Comparison of ENCODE assay signal across 24 cellular contexts in genomic region chr3:116322761-116323160, GRCh38.
DNase-seq lines count a peak whose midpoint lies in the region; ATAC-seq and TF ChIP-seq lines count a peak whose summit lies in the region.
"Had no signal": no experiment of that assay in that cellular context is flagged by ENCODE, and none has a peak within 500 bp of the region (broad histone marks: within the 10 kb centered on the region; RNA-seq: fewer than 3 reads in every experiment).

No MANE protein-coding gene starts in this region.

- no peaks in the 10 kb centered on the region for H3K9me3 ChIP-seq in SK-N-MC (ENCODE audit: low read depth, low read length)
- H3K9me3 ChIP-seq: A549; BE2C; BLaER1 treated with 17β-estradiol and CSF1 and Interleukin-3, amounts not matched to agents 10 nM and 100 nM; HAP-1 had no signal

- DNase-seq in SK-N-MC (ENCODE audit: low read depth, low spot score) = no peak
- peak; percentile 67 for DNase-seq in astrocyte of the hippocampus (ENCODE audit: low read depth, low spot score)
- peak; percentile 1 for DNase-seq in iris pigment epithelial cell (ENCODE audit: low read depth)
- DNase-seq in SK-N-DZ (ENCODE audit: low spot score) = no peak
- no peak for DNase-seq in activated CD8-positive, alpha-beta T cell treated with anti-CD3 and anti-CD28 coated beads for 36 hours
- DNase-seq: 8988T; ACHN; AML-193; BE2C; CD4-positive, alpha-beta T cell; CD8-positive, alpha-beta memory T cell; DMS 273 treated with DMSO at 0.1 percent for 48 hours; DMS79; EL; GDM1; GOT3; HFFc6 had no signal

- no peak overlapping the region for H3K27ac Mint-ChIP-seq in activated CD8-positive, alpha-beta T cell treated with anti-CD3 and anti-CD28 coated beads for 36 hours
- H3K27ac Mint-ChIP-seq: CD14-positive monocyte; CD4-positive, alpha-beta T cell; CD8-positive, alpha-beta memory T cell; HFFc6 had no signal

- intact Hi-C loops in activated CD8-positive, alpha-beta T cell treated with anti-CD3 and anti-CD28 coated beads for 36 hours (cut with micrococcal nuclease) = no loop called here

- CTCF ChIA-PET in activated CD8-positive, alpha-beta T cell treated with anti-CD3 and anti-CD28 coated beads for 36 hours (lab: Charles Lee) = no interaction called here

- TF ChIP-seq CTCF in activated CD8-positive, alpha-beta T cell treated with anti-CD3 and anti-CD28 coated beads for 36 hours (IDR thresholded peaks at IDR 0.05) = no peak

- H3K36me3 ChIP-seq in SK-N-MC (ENCODE audit: insufficient read depth, low read length) = 0 out of 2 replicates have a peak, but pooled peaks cover 3% of the 10 kb centered on the region
- H3K36me3 ChIP-seq: BE2C; BLaER1 treated with 17β-estradiol and CSF1 and Interleukin-3, amounts not matched to agents 10 nM and 100 nM; HAP-1 had no signal

- no peak overlapping the region for H3K9ac ChIP-seq in SK-N-MC (ENCODE audit: insufficient read length)
- H3K9ac ChIP-seq: BLaER1 treated with 17β-estradiol and CSF1 and Interleukin-3, amounts not matched to agents 10 nM and 100 nM had no signal

- peaks cover 4% of the 10 kb centered on the region for H3K9me3 Mint-ChIP-seq in activated CD8-positive, alpha-beta T cell treated with anti-CD3 and anti-CD28 coated beads for 36 hours

- H3K27ac ChIP-seq in SK-N-MC = 0 out of 2 replicates have a peak overlapping the region, but pooled peaks have one; percentile 67
- H3K27ac ChIP-seq: A549; BLaER1 treated with 17β-estradiol and CSF1 and Interleukin-3, amounts not matched to agents 10 nM and 100 nM had no signal

- H3K4me3 Mint-ChIP-seq in activated CD8-positive, alpha-beta T cell treated with anti-CD3 and anti-CD28 coated beads for 36 hours = no peak overlapping the region
- H3K4me3 Mint-ChIP-seq: CD14-positive monocyte; CD4-positive, alpha-beta T cell; CD8-positive, alpha-beta memory T cell; HFFc6 had no signal

- H3K4me3 ChIP-seq in SK-N-MC = no peak overlapping the region
- H3K4me3 ChIP-seq: A549; BLaER1 treated with 17β-estradiol and CSF1 and Interleukin-3, amounts not matched to agents 10 nM and 100 nM; GM12878; HAP-1 had no signal

- no peaks in the 10 kb centered on the region for H3K27me3 Mint-ChIP-seq in activated CD8-positive, alpha-beta T cell treated with anti-CD3 and anti-CD28 coated beads for 36 hours
- H3K27me3 Mint-ChIP-seq: CD4-positive, alpha-beta T cell; CD8-positive, alpha-beta memory T cell had no signal

- ATAC-seq in GM18498 (IDR thresholded peaks at IDR 0.05; ENCODE audit: unreplicated experiment) (no peak), HG03039 (IDR thresholded peaks at IDR 0.05; ENCODE audit: unreplicated experiment) (no peak)
- ATAC-seq in activated CD8-positive, alpha-beta T cell treated with anti-CD3 and anti-CD28 coated beads for 36 hours = no peak
- ATAC-seq: A549, GM12878 had no signal

- no peaks in the 10 kb centered on the region for H3K4me1 Mint-ChIP-seq in activated CD8-positive, alpha-beta T cell treated with anti-CD3 and anti-CD28 coated beads for 36 hours (ENCODE audit: low read depth)
- H3K4me1 Mint-ChIP-seq: CD14-positive monocyte; CD8-positive, alpha-beta memory T cell had no signal

- POLR2A ChIA-PET in activated CD8-positive, alpha-beta T cell treated with anti-CD3 and anti-CD28 coated beads for 36 hours (lab: Charles Lee) = no interaction called here

- H3K36me3 Mint-ChIP-seq in activated CD8-positive, alpha-beta T cell treated with anti-CD3 and anti-CD28 coated beads for 36 hours (ENCODE audit: low read depth) = no peaks in the 10 kb centered on the region
- H3K36me3 Mint-ChIP-seq: CD14-positive monocyte had no signal

Comparison
In these comparisons a context has a peak if more than half of its experiments do, and no peak if none do; other contexts are left out.
1. DNase-seq: peak in astrocyte of the hippocampus (single experiment) and iris pigment epithelial cell (single experiment); none in SK-N-MC (single experiment), SK-N-DZ (single experiment) and activated CD8-positive, alpha-beta T cell treated with anti-CD3 and anti-CD28 coated beads for 36 hours (single experiment).